ENCODE assay signal across 9 cellular contexts in the genomic region with DNA sequence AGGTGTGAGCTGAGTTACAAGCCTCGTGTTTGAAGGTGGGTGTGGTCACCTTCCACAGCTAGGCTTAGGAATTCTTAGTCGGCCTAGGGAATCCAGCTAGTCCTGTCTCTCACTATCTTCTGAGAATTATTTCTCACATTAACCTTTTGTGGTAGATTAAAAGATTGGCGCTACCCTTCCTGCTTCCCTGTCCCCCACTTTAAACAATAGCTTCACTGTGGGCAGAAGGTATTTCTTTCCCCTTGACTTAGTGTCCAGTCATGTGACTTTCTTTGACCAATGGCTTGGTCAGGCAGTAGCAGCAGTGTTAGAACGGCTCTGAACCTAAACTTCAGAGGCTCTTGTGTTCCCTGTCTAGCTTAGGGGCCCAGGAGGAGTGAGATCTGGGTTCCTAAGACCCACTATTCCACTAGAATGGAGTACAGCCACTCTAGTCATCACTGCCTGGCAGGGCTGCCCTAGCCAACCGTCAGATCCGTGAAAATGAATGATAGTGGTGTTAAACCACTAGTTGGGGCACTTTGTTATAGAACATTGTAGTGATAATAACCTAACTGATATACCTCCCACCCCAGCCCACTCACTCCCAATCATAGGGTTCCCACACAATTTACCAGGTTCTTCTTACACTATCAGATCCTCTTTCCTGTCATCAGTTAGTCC. TPM values are rescaled to one million over a fixed set of nuclear protein-coding genes. Genes with fewer than 3 reads are reported as not detected.
A peak's percentile ranks its signal among the peaks of the same experiment; 100 is the strongest.
DNase-seq lines count a peak whose midpoint lies in the region; ATAC-seq, FAIRE-seq and TF ChIP-seq lines count a peak whose summit lies in the region.
"Had no signal": no experiment of that assay in that cellular context is flagged by ENCODE, and none has a peak within 500 bp of the region (broad histone marks: within the 10 kb centered on the region; RNA-seq: fewer than 3 reads in every experiment).

No MANE protein-coding gene starts in this region.

- CTCF ChIA-PET in GM12878 (lab: Yijun Ruan, JAX): interaction anchor here (0.7 to 7.0 kb wide), 53 partner anchors 11 to 644 kb away, joined by 3 to 193 read pairs (median 5); partner anchors contain the start of genes IL23R and SLC35D1

- FAIRE-seq in GM12878 (lab: Jason Lieb, UNC) (no peak), D721Med (lab: Jason Lieb, UNC) (no peak)

- WGBS in GM12878 (ENCODE audit: insufficient coverage, insufficient replicate concordance, low lambda C conversion rate, missing lambda C conversion rate): 33% methylated on average over 6 of the region's 6 CpGs
- 43 to 49% methylated on average over 6 of the region's 6 CpGs for WGBS in lower leg skin, 2 donors

- RAD21 ChIA-PET in GM12878 (lab: Charles Lee; ENCODE audit: unreplicated experiment): interaction anchor here (0.8 to 4.0 kb wide), 25 partner anchors 9 to 391 kb away, joined by 3 to 102 read pairs (median 5); partner anchors contain the start of genes IL23R and SLC35D1

- H3K27ac ChIP-seq in GM12878 (ENCODE audit: control insufficient read depth, insufficient read depth): no peak overlapping the region

- H3K36me3 Mint-ChIP-seq in activated CD4-positive, alpha-beta T cell treated with anti-CD3 and anti-CD28 coated beads, Interleukin-2, amount 10 ng/mL, durations not matched to agents 24 days and 14 days (ENCODE audit: low read depth): no peaks in the 10 kb centered on the region
- H3K36me3 Mint-ChIP-seq in stimulated activated effector memory CD8-positive, alpha-beta T cell treated with anti-CD3 and anti-CD28 coated beads, Interleukin-12 subunit alpha, Interleukin-12 subunit beta, amount 100 ng/mL, for 72 hours: no peaks in the 10 kb centered on the region

- TF ChIP-seq EP300 in GM12878 (IDR thresholded peaks at IDR 0.05; ENCODE audit: borderline replicate concordance in 1 of 2, control insufficient read depth in 1 of 2, low read depth in 2 of 2, low read length in 2 of 2): no peak

- peaks cover 35% of the 10 kb centered on the region for H3K4me1 Mint-ChIP-seq in activated CD4-positive, alpha-beta T cell treated with anti-CD3 and anti-CD28 coated beads, Interleukin-2, amount 10 ng/mL, durations not matched to agents 24 days and 14 days
- peaks cover 47% of the 10 kb centered on the region for H3K4me1 Mint-ChIP-seq in stimulated activated effector memory CD8-positive, alpha-beta T cell treated with anti-CD3 and anti-CD28 coated beads, Interleukin-12 subunit alpha, Interleukin-12 subunit beta, amount 100 ng/mL, for 72 hours

- H3K27me3 ChIP-seq in GM12878 (replicated peaks in 1 of 2; ENCODE audit: control insufficient read depth in 2 of 2, insufficient read depth in 2 of 2, low read length in 1 of 2): no peaks in the 10 kb centered on the region

- peak overlapping the region; percentile 42 for H2AFZ ChIP-seq in GM12878 (ENCODE audit: control insufficient read depth, low read depth, low read length)

- no peak for TF ChIP-seq POLR2A in GM12878 (IDR thresholded peaks at IDR 0.05; ENCODE audit: low read depth, low read length)
- TF ChIP-seq POLR2A in lower leg skin (IDR thresholded peaks at IDR 0.05): no peak

- peaks cover 2% of the 10 kb centered on the region for H3K27me3 Mint-ChIP-seq in activated CD4-positive, alpha-beta T cell treated with anti-CD3 and anti-CD28 coated beads, Interleukin-2, amount 10 ng/mL, durations not matched to agents 24 days and 14 days

- H3K4me3 Mint-ChIP-seq in activated CD4-positive, alpha-beta T cell treated with anti-CD3 and anti-CD28 coated beads, Interleukin-2, amount 10 ng/mL, durations not matched to agents 24 days and 14 days: no peak overlapping the region
- H3K4me3 Mint-ChIP-seq in stimulated activated effector memory CD8-positive, alpha-beta T cell treated with anti-CD3 and anti-CD28 coated beads, Interleukin-12 subunit alpha, Interleukin-12 subunit beta, amount 100 ng/mL, for 72 hours: no peak overlapping the region

- no peaks in the 10 kb centered on the region for H3K79me2 ChIP-seq in GM12878 (ENCODE audit: control insufficient read depth, insufficient read depth, low read length)

- no peak for DNase-seq in activated CD4-positive, alpha-beta T cell treated with anti-CD3 and anti-CD28 coated beads, Interleukin-2, amount 10 ng/mL, durations not matched to agents 24 days and 14 days
- no peak for DNase-seq in activated CD4-positive, alpha-beta T cell treated with anti-CD3 and anti-CD28 coated beads, Interleukin-2, amount 50 U/mL, for 1 hour
- DNase-seq in GM12878 (ENCODE audit: low read depth, low spot score) (no peak), lower leg skin (ENCODE audit: low spot score in 2 of 2) (no peak), SHP77 (lab: John Stamatoyannopoulos, UW) (no peak), D721Med (ENCODE audit: insufficient read length, low spot score) (no peak)
- no peak for DNase-seq in stimulated activated effector memory CD8-positive, alpha-beta T cell treated with anti-CD3 and anti-CD28 coated beads, Interleukin-12 subunit alpha, Interleukin-12 subunit beta, amount 100 ng/mL, for 72 hours (ENCODE audit: low spot score in 2 of 2)

- no TSS peak for BruUV-seq in GM12878 (replicated peaks; lab: Mats Ljungman, UMichigan)

- TF ChIP-seq CTCF in GM12878 (IDR thresholded peaks at IDR 0.05 in 2 of 3, conservative IDR thresholded peaks at IDR 0.05 in 1 of 3; ENCODE audit: control insufficient read depth in 2 of 3, extremely low read depth in 1 of 3, insufficient read depth in 1 of 3, low read depth in 3 of 3, low read length in 3 of 3) (no peak), lower leg skin (IDR thresholded peaks at IDR 0.05) (no peak), D721Med (IDR thresholded peaks at IDR 0.05; ENCODE audit: insufficient read depth, missing control alignments) (no peak)

- H3K4me2 ChIP-seq in GM12878 (ENCODE audit: control insufficient read depth, insufficient read depth): no peak overlapping the region

- 0 out of 2 replicates have a peak, but pooled peaks cover 2% of the 10 kb centered on the region for H3K4me1 ChIP-seq in GM12878 (ENCODE audit: control insufficient read depth, insufficient read depth, low read length)

- H4K20me1 ChIP-seq in GM12878 (ENCODE audit: control insufficient read depth, insufficient read depth): no peaks in the 10 kb centered on the region

- H3K36me3 ChIP-seq in GM12878 (ENCODE audit: control insufficient read depth in 2 of 2, insufficient read depth in 2 of 2, low read length in 1 of 2): no peaks in the 10 kb centered on the region

- no peaks in the 10 kb centered on the region for H3K9me3 Mint-ChIP-seq in activated CD4-positive, alpha-beta T cell treated with anti-CD3 and anti-CD28 coated beads, Interleukin-2, amount 10 ng/mL, durations not matched to agents 24 days and 14 days
- no peaks in the 10 kb centered on the region for H3K9me3 Mint-ChIP-seq in stimulated activated effector memory CD8-positive, alpha-beta T cell treated with anti-CD3 and anti-CD28 coated beads, Interleukin-12 subunit alpha, Interleukin-12 subunit beta, amount 100 ng/mL, for 72 hours

- SMC1A ChIA-PET in GM12878 (lab: Charles Lee; ENCODE audit: uncharacterized antibody, unreplicated experiment): interaction anchor here (0.6 to 7.8 kb wide), 44 partner anchors 9 to 416 kb away, joined by 3 to 212 read pairs (median 4); partner anchors contain the start of genes DNAI4, IL23R and MIER1

- in situ Hi-C loops in GM12878 (cut with MboI): loop anchor here (5.0 kb wide), 2 partner anchors 156 to 386 kb away; no protein-coding TSS in a partner anchor

- peak; percentile 35 for ATAC-seq in HG03159 (IDR thresholded peaks at IDR 0.05; ENCODE audit: unreplicated experiment)
- ATAC-seq in GM12878: peak; percentile 51
- peak; percentile 53 for ATAC-seq in stimulated activated effector memory CD8-positive, alpha-beta T cell treated with anti-CD3 and anti-CD28 coated beads, Interleukin-12 subunit alpha, Interleukin-12 subunit beta, amount 100 ng/mL, for 72 hours

- peak overlapping the region; percentile 55 for H3K27ac Mint-ChIP-seq in activated CD4-positive, alpha-beta T cell treated with anti-CD3 and anti-CD28 coated beads, Interleukin-2, amount 10 ng/mL, durations not matched to agents 24 days and 14 days
- H3K27ac Mint-ChIP-seq in stimulated activated effector memory CD8-positive, alpha-beta T cell treated with anti-CD3 and anti-CD28 coated beads, Interleukin-12 subunit alpha, Interleukin-12 subunit beta, amount 100 ng/mL, for 72 hours: no peak overlapping the region

- intact Hi-C loops in activated CD4-positive, alpha-beta T cell treated with anti-CD3 and anti-CD28 coated beads, Interleukin-2, amount 10 ng/mL, durations not matched to agents 24 days and 14 days (cut with micrococcal nuclease): loop anchor here (1.0 to 10.0 kb wide), 6 partner anchors 64 to 383 kb away; partner anchors contain the start of gene SLC35D1
- intact Hi-C loops in GM12878 (cut with micrococcal nuclease; ENCODE audit: unreplicated experiment): loop anchor here (1.0 to 10.0 kb wide), 4 partner anchors 96 to 384 kb away; partner anchors contain the start of gene SLC35D1
- intact Hi-C loops in lower leg skin (cut with DNase I; ENCODE audit: low total_unique reads): loop anchor here (10.0 kb wide), 2 partner anchors 154 to 384 kb away; no protein-coding TSS in a partner anchor

- no peaks in the 10 kb centered on the region for H3K9me3 ChIP-seq in GM12878 (replicated peaks; ENCODE audit: control insufficient read depth, insufficient read depth, low read length)

- POLR2A ChIA-PET in GM12878 (lab: Charles Lee): interaction anchor here (0.6 to 1.7 kb wide), 7 partner anchors 19 to 283 kb away, joined by 3 to 6 read pairs (median 3); partner anchors contain the start of gene SLC35D1

- H3K9ac ChIP-seq in GM12878 (ENCODE audit: control insufficient read depth, insufficient read depth, low read length): no peak overlapping the region

- no peak for TF ChIP-seq RAD21 in GM12878 (IDR thresholded peaks at IDR 0.05; ENCODE audit: insufficient read depth, low read depth, low read length)

- H3K4me3 ChIP-seq in GM12878 (no peak overlapping the region), lower leg skin (ENCODE audit: low read depth, poor library complexity, severe bottlenecking) (no peak overlapping the region)
- H3K4me3 ChIP-seq: lung had no signal

RNA-seq across cellular contexts. Expression of gene C1orf141, which starts 13.9 kb away (rescaled TPM):
- not detected in 2 replicates for total RNA-seq in activated CD4-positive, alpha-beta T cell treated with anti-CD3 and anti-CD28 coated beads, Interleukin-2, amount 10 ng/mL, durations not matched to agents 24 days and 14 days
- total RNA-seq in GM12878 (2013; cell fraction: nucleolus; rRNA removed): not detected in 2 replicates
- not detected in 2 replicates for total RNA-seq in GM12878 (2014; rRNA removed)
- not detected in 2 replicates for total RNA-seq in GM12878 (2014; rRNA removed; fragmentation: Illumina TruSeq; extraction: Trizol)
- not detected in 2 replicates for total RNA-seq in GM12878 (2021)
- not detected for polyA plus RNA-seq in GM12878 (2011; ENCODE audit: low read depth)
- not detected in 2 replicates for polyA plus RNA-seq in GM12878 (2011; rRNA removed)
- not detected in 2 replicates for polyA plus RNA-seq in GM12878 (2011; cell fraction: cytosol; rRNA removed)
- polyA plus RNA-seq in GM12878 (2011; cell fraction: nucleus; rRNA removed): not detected in 2 replicates
- not detected in 2 replicates for polyA plus RNA-seq in GM12878 (2012)
- polyA plus RNA-seq in GM12878 (2014; fragmentation: Illumina TruSeq; extraction: Trizol): not detected in 2 replicates
- polyA plus RNA-seq in GM12878 (2014; fragmentation: Nextera tagmentation; extraction: Ambion mirVana): not detected
- not detected in 2 replicates for polyA plus RNA-seq in GM12878 (2014; rRNA removed)
- polyA plus RNA-seq in GM12878 (2016; fragmentation: Nextera tagmentation; extraction: Ambion mirVana): not detected
- not detected in 2 replicates for polyA minus RNA-seq in GM12878 (2011; rRNA and poly(A)+ RNA removed)
- not detected in 2 replicates for polyA minus RNA-seq in GM12878 (2011; cell fraction: cytosol; rRNA and poly(A)+ RNA removed)
- polyA minus RNA-seq in GM12878 (2011; cell fraction: nucleus; rRNA and poly(A)+ RNA removed): not detected in 2 replicates
- not detected for total RNA-seq in lower leg skin

RNA-seq across cellular contexts. Expression of gene IL23R, which starts 17.6 kb away (rescaled TPM):
- 3.1 and 3.8 TPM in 2 replicates for total RNA-seq in activated CD4-positive, alpha-beta T cell treated with anti-CD3 and anti-CD28 coated beads, Interleukin-2, amount 10 ng/mL, durations not matched to agents 24 days and 14 days
- 10.0 and 12.5 TPM in 2 replicates for total RNA-seq in GM12878 (2013; cell fraction: nucleolus; rRNA removed)
- total RNA-seq in GM12878 (2014; rRNA removed) (0.49 and 0.62 TPM in 2 replicates), GM12878 (2014; rRNA removed; fragmentation: Illumina TruSeq; extraction: Trizol) (0.54 and 0.60 TPM in 2 replicates), GM12878 (2021) (0.19 and 0.64 TPM in 2 replicates), lower leg skin (not detected)
- polyA plus RNA-seq in GM12878 (2011; ENCODE audit: low read depth): 0.10 TPM
- polyA plus RNA-seq in GM12878 (2011; rRNA removed) (6.4 and 9.2 TPM in 2 replicates), GM12878 (2014; fragmentation: Illumina TruSeq; extraction: Trizol) (0.56 and 0.63 TPM in 2 replicates), GM12878 (2014; fragmentation: Nextera tagmentation; extraction: Ambion mirVana) (under 1 TPM; 0.16 to 0.18 TPM), GM12878 (2014; rRNA removed) (0.20 and 0.27 TPM in 2 replicates), GM12878 (2016; fragmentation: Nextera tagmentation; extraction: Ambion mirVana) (1 to 10 TPM; 1.3 to 1.7 TPM)
- polyA plus RNA-seq in GM12878 (2011; cell fraction: cytosol; rRNA removed): 2.2 and 3.0 TPM in 2 replicates
- polyA plus RNA-seq in GM12878 (2011; cell fraction: nucleus; rRNA removed): 3.0 and 3.6 TPM in 2 replicates
- 0.24 and 0.38 TPM in 2 replicates for polyA plus RNA-seq in GM12878 (2012)
- 5.0 and 9.8 TPM in 2 replicates for polyA minus RNA-seq in GM12878 (2011; rRNA and poly(A)+ RNA removed)
- polyA minus RNA-seq in GM12878 (2011; cell fraction: cytosol; rRNA and poly(A)+ RNA removed): 1.7 and 2.2 TPM in 2 replicates
- polyA minus RNA-seq in GM12878 (2011; cell fraction: nucleus; rRNA and poly(A)+ RNA removed): 7.1 and 7.4 TPM in 2 replicates
